Comparison of ENCODE assay signal across 12 cellular contexts in the genomic region with DNA sequence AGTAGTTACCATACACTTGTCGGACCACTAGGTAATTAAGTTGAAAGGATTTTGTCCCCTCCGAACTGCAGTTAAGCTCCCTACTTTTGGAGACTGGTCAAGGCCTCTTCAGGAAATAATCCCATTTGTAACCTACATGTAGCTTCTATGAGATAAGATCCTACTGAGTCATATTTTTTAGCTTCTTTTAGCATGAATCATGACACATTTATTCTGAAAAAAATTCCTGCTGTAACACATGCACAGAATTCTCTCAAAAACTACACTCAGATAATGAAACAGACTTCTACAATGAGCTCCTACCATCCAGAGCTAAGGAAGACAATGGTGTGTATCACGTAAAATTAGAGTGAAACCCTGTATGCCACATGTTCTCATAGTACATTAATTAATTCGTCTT.
A peak's percentile ranks its signal among the peaks of the same experiment; 100 is the strongest.
DNase-seq lines count a peak whose midpoint lies in the region; ATAC-seq and TF ChIP-seq lines count a peak whose summit lies in the region.
"Had no signal": no experiment of that assay in that cellular context is flagged by ENCODE, and none has a peak within 500 bp of the region (broad histone marks: within the 10 kb centered on the region; RNA-seq: fewer than 3 reads in every experiment).

No MANE protein-coding gene starts in this region.

- H3K4me1 ChIP-seq in stomach, result no peaks in the 10 kb centered on the region

- WGBS in stomach, 5 donors, result 69 to 98% (median 91%) methylated on average over 4 of the region's 4 CpGs

- intact Hi-C loops in stomach (cut with DNase I; ENCODE audit: low total_unique reads), result no loop called here

- no peak for TF ChIP-seq POLR2A in stomach (IDR thresholded peaks at IDR 0.05)

- no peaks in the 10 kb centered on the region for H3K9me3 ChIP-seq in stomach

- DNase-seq in DMS53 (lab: John Stamatoyannopoulos, UW) (peak; percentile 19), DMS53 treated with DMSO at 0.1 percent for 48 hours (lab: John Stamatoyannopoulos, UW; ENCODE audit: unreplicated experiment) (no peak), OCI-M1 (lab: John Stamatoyannopoulos, UW) (peak; percentile 25), epithelial cell of prostate (ENCODE audit: low read depth, low spot score) (peak; percentile 31), renal cortical epithelial cell (ENCODE audit: low read depth) (peak; percentile 87), stomach (no peak), cortex of kidney (lab: John Stamatoyannopoulos, UW) (no peak)
- DNase-seq: NCI-H510A, posterior cingulate gyrus had no signal

- no peaks in the 10 kb centered on the region for H3K27me3 ChIP-seq in stomach

- no peak for TF ChIP-seq CTCF in stomach (IDR thresholded peaks at IDR 0.05)

- peak overlapping the region; percentile 38 for H3K27ac ChIP-seq in epithelial cell of prostate
- H3K27ac ChIP-seq in stomach, result no peak overlapping the region
- H3K27ac ChIP-seq: 22Rv1, KMS-11 had no signal

- peaks cover 0 to 13% (median 0%) of the 10 kb centered on the region in 4 donors for H3K36me3 ChIP-seq in stomach

- TF ChIP-seq EP300 in stomach (IDR thresholded peaks at IDR 0.05), result no peak

- no peak overlapping the region for H3K4me3 ChIP-seq in stomach

- no peak for ATAC-seq in HG02763 (IDR thresholded peaks at IDR 0.05; ENCODE audit: unreplicated experiment)

Comparison
In these comparisons a context has a peak if more than half of its experiments do, and no peak if none do; other contexts are left out.
1. DNase-seq: peak in DMS53 (single experiment), OCI-M1 (single experiment), epithelial cell of prostate (single experiment) and renal cortical epithelial cell (single experiment); none in DMS53 treated with DMSO at 0.1 percent for 48 hours (single experiment), stomach (single experiment) and cortex of kidney (single experiment).